In genomic region chr1:157994704-157995540, GRCh38 we compare ENCODE assay signal across 9 cellular contexts. TPM values are rescaled to one million over a fixed set of nuclear protein-coding genes. Genes with fewer than 3 reads are reported as not detected.
DNase-seq lines count a peak whose midpoint lies in the region; ATAC-seq and TF ChIP-seq lines count a peak whose summit lies in the region.
"Had no signal": no experiment of that assay in that cellular context is flagged by ENCODE, and none has a peak within 500 bp of the region (broad histone marks: within the 10 kb centered on the region; RNA-seq: fewer than 3 reads in every experiment).

No MANE protein-coding gene starts in this region.

- H3K27ac Mint-ChIP-seq in CD4-positive, alpha-beta memory T cell: no peak overlapping the region
- peak overlapping the region; percentile 23 for H3K27ac Mint-ChIP-seq in progenitor cell of endocrine pancreas

- peak; percentile 25 for ATAC-seq in foreskin keratinocyte
- no peak for ATAC-seq in HG03108 (IDR thresholded peaks at IDR 0.05; ENCODE audit: unreplicated experiment)
- ATAC-seq in activated CD4-positive, CD25-positive, alpha-beta regulatory T cell treated with anti-CD3 and anti-CD28 coated beads, Interleukin-2, amount 50 U/mL, for 24 hours: no peak

- peaks cover 10% of the 10 kb centered on the region for H3K27me3 ChIP-seq in CD4-positive, alpha-beta memory T cell (ENCODE audit: insufficient read depth, low read length)
- H3K27me3 ChIP-seq in SJCRH30: no peaks in the 10 kb centered on the region
- no peaks in the 10 kb centered on the region for H3K27me3 ChIP-seq in foreskin keratinocyte

- H3K9me3 ChIP-seq in CD4-positive, alpha-beta memory T cell (ENCODE audit: control insufficient read depth in 1 of 2, low read length in 2 of 2): no peaks in the 10 kb centered on the region
- no peaks in the 10 kb centered on the region for H3K9me3 ChIP-seq in SJCRH30 (replicated peaks)

- intact Hi-C loops in CD4-positive, alpha-beta memory T cell (cut with micrococcal nuclease): no loop called here

- H3K4me3 ChIP-seq in CD4-positive, alpha-beta memory T cell (ENCODE audit: low read length in 2 of 2): no peak overlapping the region
- H3K4me3 ChIP-seq in SJCRH30: peak overlapping the region; percentile 97

- no peaks in the 10 kb centered on the region for H3K36me3 ChIP-seq in CD4-positive, alpha-beta memory T cell (ENCODE audit: insufficient read depth, low read length)
- peaks cover 2% of the 10 kb centered on the region; the same call in 1 of the 2 replicates for H3K36me3 ChIP-seq in SJCRH30

- no peaks in the 10 kb centered on the region for H3K36me3 Mint-ChIP-seq in CD4-positive, alpha-beta memory T cell
- H3K36me3 Mint-ChIP-seq in progenitor cell of endocrine pancreas (ENCODE audit: insufficient read depth): no peaks in the 10 kb centered on the region

- CTCF ChIA-PET in CD4-positive, alpha-beta memory T cell (lab: Charles Lee; ENCODE audit: partially characterized antibody): no interaction called here

- H3K4me1 Mint-ChIP-seq in CD4-positive, alpha-beta memory T cell: peaks cover 0 to 18% (median 6%) of the 10 kb centered on the region in 4 donors
- H3K4me1 Mint-ChIP-seq in progenitor cell of endocrine pancreas (ENCODE audit: low read depth): peaks cover 23% of the 10 kb centered on the region

- peaks cover 22 to 28% of the 10 kb centered on the region in 2 donors for H3K27me3 Mint-ChIP-seq in CD4-positive, alpha-beta memory T cell
- H3K27me3 Mint-ChIP-seq in progenitor cell of endocrine pancreas: peaks cover 12% of the 10 kb centered on the region

- no peaks in the 10 kb centered on the region for H3K9me3 Mint-ChIP-seq in CD4-positive, alpha-beta memory T cell
- no peaks in the 10 kb centered on the region for H3K9me3 Mint-ChIP-seq in progenitor cell of endocrine pancreas (ENCODE audit: low read depth)

- DNase-seq in CD4-positive, alpha-beta memory T cell: no peak
- DNase-seq in SJCRH30: no peak
- DNase-seq in foreskin keratinocyte: peak in 1 of 2 donors; percentile 14
- no peak for DNase-seq in progenitor cell of endocrine pancreas (ENCODE audit: low spot score, unreplicated experiment)
- DNase-seq in islet precursor cell: no peak
- no peak for DNase-seq in stimulated activated CD4-positive, alpha-beta T cell treated with anti-CD3 and anti-CD28 coated beads, Interleukin-2, amount 100 ng/mL, for 48 hours

- H3K27ac ChIP-seq in CD4-positive, alpha-beta memory T cell (ENCODE audit: low read depth, low read length): no peak overlapping the region
- no peak overlapping the region for H3K27ac ChIP-seq in SJCRH30
- H3K27ac ChIP-seq in foreskin keratinocyte: no peak overlapping the region

- H3K4me1 ChIP-seq in CD4-positive, alpha-beta memory T cell (ENCODE audit: insufficient read depth, low read length): no peaks in the 10 kb centered on the region
- peaks cover 8% of the 10 kb centered on the region for H3K4me1 ChIP-seq in SJCRH30
- H3K4me1 ChIP-seq in foreskin keratinocyte: peaks cover 13% of the 10 kb centered on the region

- no peak for TF ChIP-seq CTCF in foreskin keratinocyte (conservative IDR thresholded peaks at IDR 0.05)
- TF ChIP-seq CTCF in progenitor cell of endocrine pancreas (IDR thresholded peaks at IDR 0.05; ENCODE audit: unreplicated experiment): no peak

- H3K4me3 Mint-ChIP-seq in CD4-positive, alpha-beta memory T cell: peak overlapping the region in 7 of 8 donors; percentile 1 to 79 (median 28)
- peak overlapping the region; percentile 72 for H3K4me3 Mint-ChIP-seq in progenitor cell of endocrine pancreas (ENCODE audit: low read depth)

- POLR2A ChIA-PET in CD4-positive, alpha-beta memory T cell (lab: Charles Lee; ENCODE audit: partially characterized antibody): no interaction called here

RNA-seq across cellular contexts. Expression of gene KIRREL1, which starts 1.5 kb away (rescaled TPM):
- not detected for total RNA-seq in CD4-positive, alpha-beta memory T cell
- not detected for polyA plus RNA-seq in CD4-positive, alpha-beta memory T cell
- total RNA-seq in SJCRH30 (2014; rRNA removed; shearing (Covaris generic)): 26.3 and 26.4 TPM in 2 replicates
- 73.1 and 81.4 TPM in 2 replicates for total RNA-seq in foreskin keratinocyte
- 14.9 and 19.7 TPM in 2 replicates for polyA plus RNA-seq in foreskin keratinocyte
- 43.8 and 46.3 TPM in 2 replicates for total RNA-seq in progenitor cell of endocrine pancreas
- total RNA-seq: T-helper 1 cell treated with Interleukin-12 subunit alpha and Interleukin-12 subunit beta and Interleukin-4 antibody, amounts not matched to agents 30 ng/mL and 1 ng/mL, for 36 hours had no signal

Comparison
In these comparisons a context has a peak if more than half of its experiments do, and no peak if none do; other contexts are left out.
1. RNA of gene KIRREL1, which starts 1.5 kb away (total RNA-seq): 73.1 to 81.4 TPM in foreskin keratinocyte, 43.8 to 46.3 TPM in progenitor cell of endocrine pancreas and 26.3 to 26.4 TPM in SJCRH30; not detected in CD4-positive, alpha-beta memory T cell; every median in the first group is over 10 times any median in the second.